In the genomic region with DNA sequence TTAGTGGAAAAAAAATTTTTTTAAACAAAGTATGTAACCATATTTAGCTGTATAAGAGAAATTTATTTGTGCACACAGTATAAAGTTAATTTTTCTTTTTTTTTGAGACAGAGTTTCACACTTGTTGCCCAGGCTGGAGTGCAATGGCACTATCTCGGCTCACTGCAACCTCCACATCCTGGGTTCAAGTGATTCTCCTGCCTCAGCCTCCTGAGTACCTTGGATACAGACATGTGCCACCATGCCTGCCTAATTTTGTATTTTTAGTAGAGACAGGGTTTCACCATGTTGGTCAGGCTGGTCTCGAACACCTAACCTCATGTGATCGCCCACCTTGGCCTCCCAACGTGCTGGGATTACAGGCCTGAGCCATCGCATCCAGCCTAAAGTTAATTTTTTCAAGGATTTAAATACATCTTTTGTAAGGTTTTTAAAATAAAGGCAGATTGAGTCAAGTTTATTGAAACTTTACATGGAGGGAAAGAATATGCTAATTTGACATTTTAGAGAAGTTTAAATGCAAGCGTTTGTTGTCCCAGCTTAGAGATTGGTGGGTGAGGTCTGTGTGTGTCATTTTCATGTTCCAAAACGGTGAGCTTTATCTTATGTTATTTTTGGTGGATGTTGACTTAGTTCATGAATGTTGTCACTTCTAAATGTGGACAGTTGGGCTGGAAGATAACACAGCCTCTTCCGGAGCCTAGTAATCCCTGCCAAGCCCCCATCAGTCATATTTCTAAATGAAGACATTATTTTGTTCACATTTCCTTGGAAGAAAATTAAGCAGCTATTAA, we compare ENCODE assay signal across 1 cellular context. TPM values are rescaled to one million over a fixed set of nuclear protein-coding genes. Genes with fewer than 3 reads are reported as not detected.
"Had no signal": no experiment of that assay in that cellular context is flagged by ENCODE, and none has a peak within 500 bp of the region (broad histone marks: within the 10 kb centered on the region; RNA-seq: fewer than 3 reads in every experiment).

No MANE protein-coding gene starts in this region.

RNA-seq across cellular contexts. Expression of gene SLC16A5, which starts 16.1 kb away (rescaled TPM):
- total RNA-seq: SK-MEL-5 had no signal
